1 cellular context compared by ENCODE assay signal in genomic region chr3:49217688-49218470, GRCh38.
TF ChIP-seq lines count a peak whose summit lies in the region.

No MANE protein-coding gene starts in this region.

TF ChIP-seq in IMR-90, 13 proteins besides CTCF, POLR2A, EP300 and RAD21:
- TF ChIP-seq MAFK (IDR thresholded peaks at IDR 0.05; ENCODE audit: low read depth, low read length), result no peak
- TF ChIP-seq USF2 (IDR thresholded peaks at IDR 0.05; ENCODE audit: low read depth, low read length), result no peak
- TF ChIP-seq NFE2L2 (IDR thresholded peaks at IDR 0.05; ENCODE audit: low read depth, low read length), result no peak
- TF ChIP-seq MXI1 (IDR thresholded peaks at IDR 0.05; ENCODE audit: borderline replicate concordance, low read depth, low read length), result no peak
- no peak for TF ChIP-seq SMC3 (IDR thresholded peaks at IDR 0.05; ENCODE audit: low read depth, low read length)
- TF ChIP-seq CEBPB (IDR thresholded peaks at IDR 0.05; ENCODE audit: low read depth, low read length), result no peak
- TF ChIP-seq RFX5 (IDR thresholded peaks at IDR 0.05; ENCODE audit: low read depth, low read length), result no peak
- no peak for TF ChIP-seq ELK1 (IDR thresholded peaks at IDR 0.05; ENCODE audit: borderline replicate concordance, low read depth, low read length)
- TF ChIP-seq MAZ (IDR thresholded peaks at IDR 0.05; ENCODE audit: borderline replicate concordance, low read depth, low read length), result no peak
- TF ChIP-seq CHD1 (IDR thresholded peaks at IDR 0.05; ENCODE audit: low read depth, low read length), result no peak
- no peak for TF ChIP-seq FOS (IDR thresholded peaks at IDR 0.05; ENCODE audit: low read depth, low read length)
- no peak for TF ChIP-seq RCOR1 (IDR thresholded peaks at IDR 0.05; ENCODE audit: insufficient replicate concordance, low read length)
- TF ChIP-seq BHLHE40 (IDR thresholded peaks at IDR 0.05; ENCODE audit: low read depth, low read length), result no peak
TF ChIP-seq in IMR-90: peak in this region for 0.
